ENCODE assay signal across 12 cellular contexts in genomic region chr1:243727503-243728191, GRCh38.
DNase-seq lines count a peak whose midpoint lies in the region; ATAC-seq and TF ChIP-seq lines count a peak whose summit lies in the region.
"Had no signal": no experiment of that assay in that cellular context is flagged by ENCODE, and none has a peak within 500 bp of the region (broad histone marks: within the 10 kb centered on the region; RNA-seq: fewer than 3 reads in every experiment).

No MANE protein-coding gene starts in this region.

- DNase-seq in lower lobe of right lung (no peak), T-helper 1 cell (no peak), activated T-cell treated with anti-CD3 and anti-CD28 coated beads for 4 hours (no peak), right atrium auricular region (ENCODE audit: low spot score) (no peak), hypothalamus (lab: John Stamatoyannopoulos, UW) (no peak)
- DNase-seq: activated gamma-delta T cell; DMS 273 treated with DMSO at 0.1 percent for 48 hours; SJCRH30; stimulated activated CD4-positive, alpha-beta T cell treated with anti-CD3 and anti-CD28 coated beads, Interleukin-2, amount 100 ng/mL, for 24 hours had no signal

- H3K9me3 ChIP-seq in lower lobe of right lung (no peaks in the 10 kb centered on the region), right atrium auricular region (no peaks in the 10 kb centered on the region)
- H3K9me3 ChIP-seq: SJCRH30 had no signal

- H3K36me3 ChIP-seq in lower lobe of right lung (no peaks in the 10 kb centered on the region), right atrium auricular region (no peaks in the 10 kb centered on the region)

- H3K4me1 ChIP-seq in lower lobe of right lung, result peaks cover 32% of the 10 kb centered on the region
- peaks cover 0 to 30% of the 10 kb centered on the region in 2 donors for H3K4me1 ChIP-seq in right atrium auricular region

- peak overlapping the region; percentile 38 for H3K27ac ChIP-seq in lower lobe of right lung
- H3K27ac ChIP-seq in right atrium auricular region, result no peak overlapping the region
- H3K27ac ChIP-seq: SJCRH30 had no signal

- H3K27me3 ChIP-seq in lower lobe of right lung (ENCODE audit: low read depth), result no peaks in the 10 kb centered on the region
- no peaks in the 10 kb centered on the region for H3K27me3 ChIP-seq in right atrium auricular region
- H3K27me3 ChIP-seq: SJCRH30 had no signal

- ATAC-seq in GM18511 (IDR thresholded peaks at IDR 0.05; ENCODE audit: unreplicated experiment) (peak; percentile 80), GM21786 (IDR thresholded peaks at IDR 0.05; ENCODE audit: unreplicated experiment) (peak; percentile 81), HG03469 (IDR thresholded peaks at IDR 0.05; ENCODE audit: unreplicated experiment) (peak; percentile 77), lower lobe of right lung (peak in 1 of 2 donors; percentile 29)

- H3K4me3 ChIP-seq in lower lobe of right lung (no peak overlapping the region), right atrium auricular region (no peak overlapping the region)
- H3K4me3 ChIP-seq: SJCRH30 had no signal

- intact Hi-C loops in lower lobe of right lung (cut with DNase I), result no loop called here

- TF ChIP-seq CTCF in lower lobe of right lung (IDR thresholded peaks at IDR 0.05) (no peak), right atrium auricular region (IDR thresholded peaks at IDR 0.05) (no peak)
